In genomic region chr12:5392961-5393360, GRCh38 we compare ENCODE assay signal across 26 cellular contexts. TPM values are rescaled to one million over a fixed set of nuclear protein-coding genes. Genes with fewer than 3 reads are reported as not detected.
DNase-seq lines count a peak whose midpoint lies in the region; ATAC-seq, FAIRE-seq and TF ChIP-seq lines count a peak whose summit lies in the region.
"Had no signal": no experiment of that assay in that cellular context is flagged by ENCODE, and none has a peak within 500 bp of the region (broad histone marks: within the 10 kb centered on the region; RNA-seq: fewer than 3 reads in every experiment).

No MANE protein-coding gene starts in this region.

- TF ChIP-seq EP300 in esophagus muscularis mucosa (IDR thresholded peaks at IDR 0.05): no peak

- TF ChIP-seq CTCF in bronchial epithelial cell (IDR thresholded peaks at IDR 0.05; ENCODE audit: insufficient read depth, low read length, severe bottlenecking): no peak
- no peak for TF ChIP-seq CTCF in esophagus muscularis mucosa (IDR thresholded peaks at IDR 0.05)

- no peak overlapping the region for H4K8ac ChIP-seq in mesendoderm (ENCODE audit: low read depth, low read length)

- no peak overlapping the region for H2AK5ac ChIP-seq in mesendoderm (ENCODE audit: low read length)

- no peak overlapping the region for H3K9ac ChIP-seq in mesendoderm (ENCODE audit: low read length)
- H3K9ac ChIP-seq: BLaER1 had no signal

- no peak overlapping the region for H3K18ac ChIP-seq in mesendoderm (ENCODE audit: low read length)

- H3K4me2 ChIP-seq in mesendoderm (ENCODE audit: low read length): no peak overlapping the region
- H3K4me2 ChIP-seq: BLaER1 had no signal

- no peak overlapping the region for H3K23ac ChIP-seq in mesendoderm (ENCODE audit: low read length)

- H3K79me2 ChIP-seq in mesendoderm (ENCODE audit: control insufficient read depth, insufficient read depth, low read length): no peaks in the 10 kb centered on the region

- H3K36me3 ChIP-seq in bronchial epithelial cell (ENCODE audit: control insufficient read depth, insufficient read depth, low read length) (no peaks in the 10 kb centered on the region), esophagus muscularis mucosa (no peaks in the 10 kb centered on the region), mesendoderm (ENCODE audit: control insufficient read depth, insufficient read depth, low read length) (no peaks in the 10 kb centered on the region)
- H3K36me3 ChIP-seq: BE2C, BLaER1 had no signal

- WGBS in esophagus muscularis mucosa: 76% methylated on average over 5 of the region's 5 CpGs
- WGBS in mesendoderm (ENCODE audit: extremely low coverage, insufficient coverage, low lambda C conversion rate): no CpG with 5 or more reads among the region's 5 CpGs

- no peak overlapping the region for H2BK5ac ChIP-seq in mesendoderm (ENCODE audit: low read length)

- H3K27me3 ChIP-seq in bronchial epithelial cell (ENCODE audit: control insufficient read depth, insufficient read depth, low read length) (no peaks in the 10 kb centered on the region), esophagus muscularis mucosa (no peaks in the 10 kb centered on the region), mesendoderm (ENCODE audit: insufficient read depth, low read length, poor library complexity) (no peaks in the 10 kb centered on the region)
- H3K27me3 ChIP-seq: BLaER1 had no signal

- no peaks in the 10 kb centered on the region for H3K79me1 ChIP-seq in mesendoderm (ENCODE audit: low read length)

- H3K4ac ChIP-seq in mesendoderm (ENCODE audit: low read depth, low read length): no peak overlapping the region

- intact Hi-C loops in esophagus muscularis mucosa (cut with DNase I): no loop called here

- H3K27ac ChIP-seq in esophagus muscularis mucosa (replicated peaks in 1 of 4): no peak overlapping the region
- no peak overlapping the region for H3K27ac ChIP-seq in mesendoderm (ENCODE audit: low read depth, low read length)
- H3K27ac ChIP-seq: BLaER1 had no signal

- H4K5ac ChIP-seq in mesendoderm (ENCODE audit: low read length): no peak overlapping the region

- no peaks in the 10 kb centered on the region for H3K9me3 ChIP-seq in esophagus muscularis mucosa
- H3K9me3 ChIP-seq: BE2C, BLaER1 had no signal

- DNase-seq in RPMI8226: peak; percentile 62
- DNase-seq in bronchial epithelial cell (ENCODE audit: low read depth): no peak
- peak; percentile 90 for DNase-seq in esophagus muscularis mucosa (ENCODE audit: extremely low spot score)
- DNase-seq in mesendoderm: no peak
- DNase-seq in pons (ENCODE audit: low spot score): no peak
- DNase-seq in SK-N-DZ (ENCODE audit: low spot score): no peak
- DNase-seq: 8988T; ACHN; BE2C; C1 segment of cervical spinal cord; Calu3; CD4-positive, alpha-beta memory T cell; CD4-positive, CD25-positive, alpha-beta regulatory T cell; CD8-positive, alpha-beta memory T cell; COR-L47; DMS79 treated with DMSO at 0.1 percent for 48 hours; GF-D8 had no signal

- peak overlapping the region; percentile 53 for H3K56ac ChIP-seq in mesendoderm (ENCODE audit: low read length)

- peaks cover 0 to 9% (median 7%) of the 10 kb centered on the region in 4 donors for H3K4me1 ChIP-seq in esophagus muscularis mucosa
- no peaks in the 10 kb centered on the region for H3K4me1 ChIP-seq in mesendoderm (ENCODE audit: control insufficient read depth, low read depth, low read length)
- H3K4me1 ChIP-seq: BE2C, BLaER1 had no signal

- TF ChIP-seq POLR2A in esophagus muscularis mucosa (IDR thresholded peaks at IDR 0.05; ENCODE audit: low read depth): no peak

- no peak overlapping the region for H2BK15ac ChIP-seq in mesendoderm (replicated peaks; ENCODE audit: low read depth)

- FAIRE-seq in bronchial epithelial cell (lab: Jason Lieb, UNC): peak; percentile 52
- FAIRE-seq: A204.1, D721Med, G401.6, GM12891 had no signal

- ATAC-seq in GM19467 (IDR thresholded peaks at IDR 0.05; ENCODE audit: unreplicated experiment): no peak
- no peak for ATAC-seq in GM18519 (IDR thresholded peaks at IDR 0.05; ENCODE audit: low FRiP score, unreplicated experiment)

- H2BK120ac ChIP-seq in mesendoderm (ENCODE audit: low read depth, low read length): no peak overlapping the region

- H3K4me3 ChIP-seq in bronchial epithelial cell (ENCODE audit: low read depth, low read length) (no peak overlapping the region), esophagus muscularis mucosa (no peak overlapping the region), mesendoderm (ENCODE audit: low read length) (no peak overlapping the region)
- H3K4me3 ChIP-seq: BLaER1 had no signal

RNA-seq across cellular contexts. Expression of gene NTF3, which starts 38.9 kb away (rescaled TPM):
- total RNA-seq in bronchial epithelial cell (not detected in 2 replicates), esophagus muscularis mucosa (1 to 10 TPM in 2 of 4 donors, under 1 TPM in 1, not detected in 1; 0.71 to 1.2 (median 1.0) TPM)
- polyA plus RNA-seq in mesendoderm (2013, experiment 1 of 2): 0.53 TPM
- polyA plus RNA-seq in mesendoderm (2013, experiment 2 of 2): 0.39 TPM
- not detected in 2 replicates for polyA plus RNA-seq in SK-N-DZ (2014; cell fraction: cytosol; rRNA removed)
- not detected in 2 replicates for polyA plus RNA-seq in SK-N-DZ (2014; cell fraction: nucleus; rRNA removed)
- total RNA-seq: A673; Calu3; CD4-positive, alpha-beta memory T cell; CD4-positive, CD25-positive, alpha-beta regulatory T cell; CD8-positive, alpha-beta memory T cell had no signal
- polyA plus RNA-seq: CD14-positive monocyte; CD4-positive, alpha-beta memory T cell; CD4-positive, CD25-positive, alpha-beta regulatory T cell; CD8-positive, alpha-beta memory T cell had no signal

Comparison
In these comparisons a context has a peak if more than half of its experiments do, and no peak if none do; other contexts are left out.
1. DNase-seq: peak in RPMI8226 (single experiment) and esophagus muscularis mucosa (single experiment); none in bronchial epithelial cell (single experiment), mesendoderm (single experiment), pons (single experiment) and SK-N-DZ (single experiment).